15 cellular contexts compared by ENCODE assay signal in genomic region chr17:35555695-35556094, GRCh38. TPM values are rescaled to one million over a fixed set of nuclear protein-coding genes. Genes with fewer than 3 reads are reported as not detected.
DNase-seq lines count a peak whose midpoint lies in the region; ATAC-seq, FAIRE-seq and TF ChIP-seq lines count a peak whose summit lies in the region.
"Had no signal": no experiment of that assay in that cellular context is flagged by ENCODE, and none has a peak within 500 bp of the region (broad histone marks: within the 10 kb centered on the region; RNA-seq: fewer than 3 reads in every experiment).

No MANE protein-coding gene starts in this region.

- H3K4me3 ChIP-seq in IMR-90 (ENCODE audit: insufficient read depth, low read depth, low read length) (no peak overlapping the region), astrocyte of the cerebellum (ENCODE audit: low read depth, low read length) (no peak overlapping the region), keratinocyte (ENCODE audit: control insufficient read depth in 2 of 3, extremely low read depth in 1 of 3, insufficient read depth in 2 of 3, low read depth in 1 of 3, low read length in 3 of 3) (no peak overlapping the region)
- H3K4me3 ChIP-seq: SJCRH30 had no signal

- H2BK20ac ChIP-seq in IMR-90 (ENCODE audit: low read depth, low read length), result no peak overlapping the region

- H4K91ac ChIP-seq in IMR-90 (ENCODE audit: insufficient read depth, low read depth, low read length), result no peak overlapping the region

- H4K20me1 ChIP-seq in IMR-90 (ENCODE audit: insufficient read depth, low read length), result no peaks in the 10 kb centered on the region
- H4K20me1 ChIP-seq in keratinocyte (ENCODE audit: control insufficient read depth, extremely low read depth, insufficient read depth, low read length), result no peaks in the 10 kb centered on the region

- H3K36me3 ChIP-seq in IMR-90 (ENCODE audit: control insufficient read depth, insufficient read depth, low read length), result no peaks in the 10 kb centered on the region
- H3K36me3 ChIP-seq in keratinocyte (ENCODE audit: control insufficient read depth in 2 of 2, extremely low read depth in 1 of 2, insufficient read depth in 2 of 2, low read length in 2 of 2), result no peaks in the 10 kb centered on the region
- H3K36me3 ChIP-seq: SJCRH30 had no signal

- H4K5ac ChIP-seq in IMR-90 (ENCODE audit: low read depth, low read length), result no peak overlapping the region

- TF ChIP-seq CTCF in IMR-90 (conservative IDR thresholded peaks at IDR 0.05; ENCODE audit: low read depth, low read length) (peak; percentile 22; the same call in 1 of the 2 replicates), astrocyte of the cerebellum (IDR thresholded peaks at IDR 0.05; ENCODE audit: low read depth, low read length, missing control alignments) (peak; percentile 24), keratinocyte (optimal IDR thresholded peaks at IDR 0.05 in 1 of 3, IDR thresholded peaks at IDR 0.05 in 1 of 3, conservative IDR thresholded peaks at IDR 0.05 in 1 of 3; ENCODE audit: extremely low read depth in 1 of 3, insufficient read depth in 2 of 3, low read length in 3 of 3) (peak in 2 of 3 experiments; percentile 24 to 27)

- H3K27me3 Mint-ChIP-seq in naive thymus-derived CD8-positive, alpha-beta T cell, result peaks cover 0 to 6% (median 0%) of the 10 kb centered on the region in 5 donors

- FAIRE-seq in keratinocyte (lab: Jason Lieb, UNC), result no peak
- FAIRE-seq: GM18507, kidney, small intestine had no signal

- no peak overlapping the region for H2AFZ ChIP-seq in IMR-90 (replicated peaks; ENCODE audit: low read length, poor library complexity)
- H2AFZ ChIP-seq in keratinocyte (ENCODE audit: control insufficient read depth, low read length), result no peak overlapping the region

- H3K27ac ChIP-seq in IMR-90 (ENCODE audit: insufficient read depth, low read length) (no peak overlapping the region), keratinocyte (ENCODE audit: control insufficient read depth, insufficient read depth, low read length) (no peak overlapping the region)
- H3K27ac ChIP-seq: SJCRH30 had no signal

- H3K9ac ChIP-seq in IMR-90 (ENCODE audit: low read depth, low read length) (no peak overlapping the region), keratinocyte (ENCODE audit: control insufficient read depth, extremely low read depth, insufficient read depth, low read length) (no peak overlapping the region)

- no peak overlapping the region for H3K23ac ChIP-seq in IMR-90 (ENCODE audit: low read depth, low read length)

- no CpG with 5 or more reads among the region's 5 CpGs for WGBS in IMR-90 (ENCODE audit: extremely low coverage in 2 of 2, insufficient read length in 1 of 2), 2 experiments

- H3K79me2 ChIP-seq in keratinocyte (ENCODE audit: control insufficient read depth, insufficient read depth, low read length), result no peaks in the 10 kb centered on the region

- TF ChIP-seq POLR2A in IMR-90 (IDR thresholded peaks at IDR 0.05; ENCODE audit: low read depth, low read length), result no peak

- intact Hi-C loops in IMR-90 (cut with micrococcal nuclease), result no loop called here

- no peak overlapping the region for H3K18ac ChIP-seq in IMR-90 (ENCODE audit: low read depth, low read length)

- peak; percentile 27; the same call in 1 of the 2 replicates for TF ChIP-seq RAD21 in IMR-90 (IDR thresholded peaks at IDR 0.05; ENCODE audit: low read length)

- in situ Hi-C loops in IMR-90 (cut with MboI; ENCODE audit: low sequenced_read_pairs), result no loop called here
- in situ Hi-C loops in astrocyte of the cerebellum (cut with HindIII; ENCODE audit: low sequenced_read_pairs), result no loop called here

- H2BK15ac ChIP-seq in IMR-90 (ENCODE audit: low read depth, low read length), result no peak overlapping the region

- DNase-seq in ELR (ENCODE audit: low read depth), result peak; percentile 28
- no peak for DNase-seq in IMR-90
- DNase-seq in astrocyte of the cerebellum (ENCODE audit: low read depth), result no peak
- no peak for DNase-seq in keratinocyte (ENCODE audit: low read depth, low spot score)
- no peak for DNase-seq in naive thymus-derived CD8-positive, alpha-beta T cell
- no peak for DNase-seq in activated naive CD4-positive, alpha-beta T cell (lab: John Stamatoyannopoulos, UW)
- DNase-seq in NCI-H1436 (lab: John Stamatoyannopoulos, UW), result no peak
- DNase-seq: activated CD4-positive, CD25-positive, alpha-beta regulatory T cell treated with anti-CD3 and anti-CD28 coated beads, Interleukin-2, amount 50 U/mL, for 72 hours; Calu3; kidney; small intestine had no signal

- no peak overlapping the region for H2BK120ac ChIP-seq in IMR-90 (ENCODE audit: low read depth, low read length)

- BruUV-seq in IMR-90 (replicated peaks; lab: Mats Ljungman, UMichigan), result no TSS peak

- no peak overlapping the region for H2BK5ac ChIP-seq in IMR-90 (ENCODE audit: low read depth, low read length, poor library complexity, severe bottlenecking)

- H3K14ac ChIP-seq in IMR-90 (replicated peaks; ENCODE audit: low read depth, low read length), result no peak overlapping the region

- H3K9me3 Mint-ChIP-seq in naive thymus-derived CD8-positive, alpha-beta T cell, result no peaks in the 10 kb centered on the region
- H3K9me3 Mint-ChIP-seq: nephron had no signal

- CTCF ChIA-PET in IMR-90 (lab: Yijun Ruan, JAX), result interaction anchor here (1.1 kb wide), 1 partner anchor 9 kb away, joined by 3 read pairs; no protein-coding TSS in a partner anchor

- H2AK5ac ChIP-seq in IMR-90 (ENCODE audit: low read depth, low read length), result no peak overlapping the region

- no peaks in the 10 kb centered on the region for H3K4me1 Mint-ChIP-seq in naive thymus-derived CD8-positive, alpha-beta T cell
- H3K4me1 Mint-ChIP-seq: nephron had no signal

- no peak overlapping the region for H2AK9ac ChIP-seq in IMR-90 (replicated peaks; ENCODE audit: low read depth, low read length, poor library complexity)

- dilution Hi-C loops in IMR-90 (cut with HindIII; ENCODE audit: low sequenced_read_pairs, unreplicated experiment), result no loop called here
- dilution Hi-C loops in keratinocyte (cut with MboI; ENCODE audit: extremely low pct_ligation_motif_present, low sequenced_read_pairs), result no loop called here

- H3K4ac ChIP-seq in IMR-90 (ENCODE audit: low read depth, low read length), result no peak overlapping the region

- H3K9me3 ChIP-seq in IMR-90 (ENCODE audit: control insufficient read depth, insufficient read depth, low read length), result no peaks in the 10 kb centered on the region
- no peaks in the 10 kb centered on the region for H3K9me3 ChIP-seq in keratinocyte (ENCODE audit: control insufficient read depth, low read depth, low read length)

- H3K4me2 ChIP-seq in IMR-90 (ENCODE audit: low read depth, low read length), result no peak overlapping the region
- H3K4me2 ChIP-seq in keratinocyte (ENCODE audit: control insufficient read depth, extremely low read depth, insufficient read depth, low read depth, low read length), result no peak overlapping the region

- POLR2A ChIA-PET in IMR-90 (lab: Charles Lee; ENCODE audit: unreplicated experiment), result no interaction called here
- POLR2A ChIA-PET in naive thymus-derived CD8-positive, alpha-beta T cell (lab: Charles Lee), result no interaction called here

- no peak overlapping the region for H3K56ac ChIP-seq in IMR-90 (ENCODE audit: extremely low read depth, insufficient read depth, low read length)

- H3K27me3 ChIP-seq in IMR-90 (ENCODE audit: control insufficient read depth, insufficient read depth, low read length) (peaks cover 19% of the 10 kb centered on the region), keratinocyte (ENCODE audit: control insufficient read depth, extremely low read depth, insufficient read depth, low read length) (peaks cover 4% of the 10 kb centered on the region)

- no peaks in the 10 kb centered on the region for H3K79me1 ChIP-seq in IMR-90 (ENCODE audit: low read depth in 1 of 2, low read length in 2 of 2)

- H3K4me3 Mint-ChIP-seq in naive thymus-derived CD8-positive, alpha-beta T cell, result no peak overlapping the region
- H3K4me3 Mint-ChIP-seq: nephron had no signal

- no peak overlapping the region for H3K27ac Mint-ChIP-seq in naive thymus-derived CD8-positive, alpha-beta T cell
- H3K27ac Mint-ChIP-seq: nephron had no signal

- H3K9me1 ChIP-seq in IMR-90 (ENCODE audit: insufficient read depth, low read length) (no peaks in the 10 kb centered on the region), keratinocyte (ENCODE audit: control insufficient read depth, extremely low read depth, insufficient read depth, low read length) (no peaks in the 10 kb centered on the region)

- ATAC-seq in IMR-90 (ENCODE audit: low read depth) (no peak), HG02973 (IDR thresholded peaks at IDR 0.05; ENCODE audit: unreplicated experiment) (no peak)
- ATAC-seq in naive thymus-derived CD8-positive, alpha-beta T cell, result no peak

- no peak overlapping the region for H4K8ac ChIP-seq in IMR-90 (ENCODE audit: low read depth in 2 of 2, low read length in 2 of 2)

- H3K4me1 ChIP-seq in IMR-90 (ENCODE audit: control insufficient read depth, insufficient read depth, low read length), result no peaks in the 10 kb centered on the region
- H3K4me1 ChIP-seq in keratinocyte (ENCODE audit: control insufficient read depth, extremely low read depth, insufficient read depth, low read length), result no peaks in the 10 kb centered on the region
- H3K4me1 ChIP-seq: SJCRH30 had no signal

- H3K36me3 Mint-ChIP-seq in naive thymus-derived CD8-positive, alpha-beta T cell, result peaks cover 0 to 2% (median 0%) of the 10 kb centered on the region in 3 donors

RNA-seq across cellular contexts. Expression of gene SLFN14, which starts 4.9 kb away (rescaled TPM):
- total RNA-seq in IMR-90 (2012; rRNA removed), result not detected in 2 replicates
- polyA plus RNA-seq in IMR-90 (2012; rRNA removed) (not detected in 2 replicates), keratinocyte (not detected in 3 replicates)
- not detected in 2 replicates for polyA plus RNA-seq in IMR-90 (2012; cell fraction: cytosol; rRNA removed)
- not detected in 2 replicates for polyA plus RNA-seq in IMR-90 (2012; cell fraction: nucleus; rRNA removed; ENCODE audit: low replicate concordance)
- not detected for polyA plus RNA-seq in keratinocyte (2011; ENCODE audit: low read depth)
- polyA plus RNA-seq in keratinocyte (2011; cell fraction: cytosol; rRNA removed), result not detected in 2 replicates
- not detected in 2 replicates for polyA plus RNA-seq in keratinocyte (2011; cell fraction: nucleus; rRNA removed)
- not detected in 2 replicates for polyA plus RNA-seq in keratinocyte (2012; ENCODE audit: low replicate concordance)
- not detected in 3 replicates for polyA minus RNA-seq in keratinocyte
- polyA minus RNA-seq in keratinocyte (2011; cell fraction: cytosol; rRNA and poly(A)+ RNA removed), result not detected
- polyA minus RNA-seq in keratinocyte (2011; cell fraction: nucleus; rRNA and poly(A)+ RNA removed), result not detected in 2 replicates
- not detected for total RNA-seq in naive thymus-derived CD8-positive, alpha-beta T cell
- under 1 TPM; 0.06 to 0.33 (median 0.13) TPM for polyA plus RNA-seq in naive thymus-derived CD8-positive, alpha-beta T cell
- total RNA-seq: Calu3, SJCRH30 had no signal
- polyA plus RNA-seq: small intestine had no signal

RNA-seq across cellular contexts. Expression of gene SLFN12L, which starts 18.2 kb away (rescaled TPM):
- total RNA-seq in IMR-90 (2012; rRNA removed), result under 0.01 and 0.18 TPM in 2 replicates
- polyA plus RNA-seq in IMR-90 (2012; rRNA removed), result 0.04 TPM in 1 of 2 replicates, not detected in the other
- not detected in 2 replicates for polyA plus RNA-seq in IMR-90 (2012; cell fraction: cytosol; rRNA removed)
- 0.06 TPM in 1 of 2 replicates, not detected in the other for polyA plus RNA-seq in IMR-90 (2012; cell fraction: nucleus; rRNA removed; ENCODE audit: low replicate concordance)
- 0.05 to 0.09 TPM (median 0.06 TPM) in 3 replicates for polyA plus RNA-seq in keratinocyte
- not detected for polyA plus RNA-seq in keratinocyte (2011; ENCODE audit: low read depth)
- polyA plus RNA-seq in keratinocyte (2011; cell fraction: cytosol; rRNA removed), result 0.07 TPM in 1 of 2 replicates, not detected in the other
- polyA plus RNA-seq in keratinocyte (2011; cell fraction: nucleus; rRNA removed), result 0.18 TPM in 1 of 2 replicates, not detected in the other
- polyA plus RNA-seq in keratinocyte (2012; ENCODE audit: low replicate concordance), result 0.08 TPM in 1 of 2 replicates, not detected in the other
- not detected in 3 replicates for polyA minus RNA-seq in keratinocyte
- polyA minus RNA-seq in keratinocyte (2011; cell fraction: cytosol; rRNA and poly(A)+ RNA removed), result not detected
- polyA minus RNA-seq in keratinocyte (2011; cell fraction: nucleus; rRNA and poly(A)+ RNA removed), result not detected in 2 replicates
- 10 to 100 TPM; 44.7 to 51.1 TPM for total RNA-seq in naive thymus-derived CD8-positive, alpha-beta T cell
- 10 to 100 TPM in 2 of 3 donors, 1 to 10 TPM in 1; 9.6 to 12.3 (median 10.9) TPM for polyA plus RNA-seq in naive thymus-derived CD8-positive, alpha-beta T cell
- total RNA-seq: SJCRH30 had no signal

RNA-seq across cellular contexts. Expression of gene PEX12, which starts 22.7 kb away (rescaled TPM):
- 6.7 and 7.9 TPM in 2 replicates for total RNA-seq in IMR-90 (2012; rRNA removed)
- 4.5 and 4.6 TPM in 2 replicates for polyA plus RNA-seq in IMR-90 (2012; rRNA removed)
- 1.8 and 3.7 TPM in 2 replicates for polyA plus RNA-seq in IMR-90 (2012; cell fraction: cytosol; rRNA removed)
- 0.75 and 1.7 TPM in 2 replicates for polyA plus RNA-seq in IMR-90 (2012; cell fraction: nucleus; rRNA removed; ENCODE audit: low replicate concordance)
- 6.4 to 7.7 TPM (median 6.9 TPM) in 3 replicates for polyA plus RNA-seq in keratinocyte
- polyA plus RNA-seq in keratinocyte (2011; ENCODE audit: low read depth), result 4.7 TPM
- 3.0 and 5.2 TPM in 2 replicates for polyA plus RNA-seq in keratinocyte (2011; cell fraction: cytosol; rRNA removed)
- 8.5 and 10.6 TPM in 2 replicates for polyA plus RNA-seq in keratinocyte (2011; cell fraction: nucleus; rRNA removed)
- polyA plus RNA-seq in keratinocyte (2012; ENCODE audit: low replicate concordance), result 3.9 and 5.2 TPM in 2 replicates
- 4.3 to 7.0 TPM (median 5.8 TPM) in 3 replicates for polyA minus RNA-seq in keratinocyte
- polyA minus RNA-seq in keratinocyte (2011; cell fraction: cytosol; rRNA and poly(A)+ RNA removed), result 4.0 TPM
- 3.6 and 5.2 TPM in 2 replicates for polyA minus RNA-seq in keratinocyte (2011; cell fraction: nucleus; rRNA and poly(A)+ RNA removed)
- 1 to 10 TPM; 6.8 TPM for total RNA-seq in naive thymus-derived CD8-positive, alpha-beta T cell
- polyA plus RNA-seq in naive thymus-derived CD8-positive, alpha-beta T cell, result 1 to 10 TPM; 1.7 to 2.5 (median 1.9) TPM

RNA-seq across cellular contexts. Expression of gene AP2B1, which starts 31.4 kb away (rescaled TPM):
- 95.3 and 125 TPM in 2 replicates for total RNA-seq in IMR-90 (2012; rRNA removed)
- 96.5 and 102 TPM in 2 replicates for polyA plus RNA-seq in IMR-90 (2012; rRNA removed)
- polyA plus RNA-seq in IMR-90 (2012; cell fraction: cytosol; rRNA removed), result 40.5 and 46.9 TPM in 2 replicates
- polyA plus RNA-seq in IMR-90 (2012; cell fraction: nucleus; rRNA removed; ENCODE audit: low replicate concordance), result 19.8 and 78.9 TPM in 2 replicates
- 151 to 209 TPM (median 189 TPM) in 3 replicates for polyA plus RNA-seq in keratinocyte
- polyA plus RNA-seq in keratinocyte (2011; ENCODE audit: low read depth), result 75.5 TPM
- 159 and 240 TPM in 2 replicates for polyA plus RNA-seq in keratinocyte (2011; cell fraction: cytosol; rRNA removed)
- 144 and 149 TPM in 2 replicates for polyA plus RNA-seq in keratinocyte (2011; cell fraction: nucleus; rRNA removed)
- 42.0 and 163 TPM in 2 replicates for polyA plus RNA-seq in keratinocyte (2012; ENCODE audit: low replicate concordance)
- 179 to 376 TPM (median 320 TPM) in 3 replicates for polyA minus RNA-seq in keratinocyte
- polyA minus RNA-seq in keratinocyte (2011; cell fraction: cytosol; rRNA and poly(A)+ RNA removed), result 215 TPM
- polyA minus RNA-seq in keratinocyte (2011; cell fraction: nucleus; rRNA and poly(A)+ RNA removed), result 98.2 and 178 TPM in 2 replicates
- 100 to 1,000 TPM; 140 to 150 TPM for total RNA-seq in naive thymus-derived CD8-positive, alpha-beta T cell
- polyA plus RNA-seq in naive thymus-derived CD8-positive, alpha-beta T cell, result 10 to 100 TPM; 50.3 to 65.7 (median 52.0) TPM

Comparison
In these comparisons a context has a peak if more than half of its experiments do, and no peak if none do; other contexts are left out.
1. RNA of gene SLFN12L, which starts 18.2 kb away (polyA plus RNA-seq): 9.6 to 12.3 TPM in naive thymus-derived CD8-positive, alpha-beta T cell; 0.05 to 0.18 TPM in keratinocyte and 0.04 to 0.06 TPM in IMR-90; every median in the first group is over 4 times any median in the second.
2. Peak in every context shown above with its lines, with median percentiles within 50 percentile points of each other: CTCF ChIP-seq.